In the genomic region with DNA sequence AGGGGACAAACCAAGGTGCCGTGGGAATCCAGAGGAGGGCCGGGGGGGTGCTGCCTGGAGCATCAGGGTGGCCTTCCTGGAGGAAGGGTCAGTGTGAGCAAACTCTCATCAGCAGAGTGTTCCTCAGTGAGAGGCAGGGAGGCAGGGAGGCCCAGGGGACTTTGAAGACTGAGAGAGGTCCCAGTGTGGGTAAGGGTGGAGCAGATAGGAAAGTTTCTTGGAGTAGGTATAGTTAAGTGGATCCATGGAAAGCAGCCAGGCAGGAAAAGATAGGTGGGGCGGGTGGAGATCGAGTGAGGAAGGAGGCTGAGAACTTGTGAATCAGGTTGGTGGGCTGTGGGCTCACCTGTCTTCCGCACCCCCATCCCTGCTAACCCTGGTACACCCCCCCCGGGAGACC, we compare ENCODE assay signal across 19 cellular contexts. TPM values are rescaled to one million over a fixed set of nuclear protein-coding genes. Genes with fewer than 3 reads are reported as not detected.
DNase-seq lines count a peak whose midpoint lies in the region; ATAC-seq and TF ChIP-seq lines count a peak whose summit lies in the region.
"Had no signal": no experiment of that assay in that cellular context is flagged by ENCODE, and none has a peak within 500 bp of the region (broad histone marks: within the 10 kb centered on the region; RNA-seq: fewer than 3 reads in every experiment).

No MANE protein-coding gene starts in this region.

- BruUV-seq in IMR-90 (replicated peaks; lab: Mats Ljungman, UMichigan), result no TSS peak

- POLR2A ChIA-PET in IMR-90 (lab: Charles Lee; ENCODE audit: unreplicated experiment), result no interaction called here
- POLR2A ChIA-PET in CD4-positive, alpha-beta memory T cell (lab: Charles Lee; ENCODE audit: partially characterized antibody), result no interaction called here

- no peak for TF ChIP-seq CTCF in IMR-90 (conservative IDR thresholded peaks at IDR 0.05; ENCODE audit: low read depth, low read length)

- CTCF ChIA-PET in IMR-90 (lab: Yijun Ruan, JAX), result no interaction called here
- CTCF ChIA-PET in CD4-positive, alpha-beta memory T cell (lab: Charles Lee; ENCODE audit: partially characterized antibody), result no interaction called here

- H2BK120ac ChIP-seq in IMR-90 (ENCODE audit: low read depth, low read length), result no peak overlapping the region

- no peak overlapping the region for H3K23ac ChIP-seq in IMR-90 (ENCODE audit: low read depth, low read length)

- no peak overlapping the region for H3K27ac ChIP-seq in IMR-90 (ENCODE audit: insufficient read depth, low read length)
- H3K27ac ChIP-seq in CD4-positive, alpha-beta memory T cell (ENCODE audit: low read depth, low read length), result no peak overlapping the region
- H3K27ac ChIP-seq: BLaER1 had no signal

- ATAC-seq in activated naive CD8-positive, alpha-beta T cell treated with anti-CD3 and anti-CD28 coated beads, Interleukin-2, amount 50 U/mL, for 24 hours, result no peak
- no peak for ATAC-seq in IMR-90 (ENCODE audit: low read depth)
- no peak for ATAC-seq in memory B cell (ENCODE audit: low read depth)

- peaks cover 10% of the 10 kb centered on the region for H3K4me1 Mint-ChIP-seq in activated naive CD8-positive, alpha-beta T cell treated with anti-CD3 and anti-CD28 coated beads for 36 hours
- H3K4me1 Mint-ChIP-seq in activated naive CD8-positive, alpha-beta T cell treated with anti-CD3 and anti-CD28 coated beads, Interleukin-2, amount 50 U/mL, for 24 hours, result peaks cover 19% of the 10 kb centered on the region
- peaks cover 14% of the 10 kb centered on the region for H3K4me1 Mint-ChIP-seq in memory B cell
- H3K4me1 Mint-ChIP-seq in CD4-positive, alpha-beta memory T cell, result peaks cover 10 to 25% (median 12%) of the 10 kb centered on the region in 4 donors

- TF ChIP-seq POLR2A in IMR-90 (IDR thresholded peaks at IDR 0.05; ENCODE audit: low read depth, low read length), result no peak

- no peak overlapping the region for H3K9ac ChIP-seq in IMR-90 (ENCODE audit: low read depth, low read length)
- H3K9ac ChIP-seq: BLaER1 had no signal

- no peak for DNase-seq in activated naive CD8-positive, alpha-beta T cell treated with anti-CD3 and anti-CD28 coated beads for 36 hours
- no peak for DNase-seq in activated naive CD8-positive, alpha-beta T cell treated with anti-CD3 and anti-CD28 coated beads, Interleukin-2, amount 50 U/mL, for 24 hours
- no peak for DNase-seq in IMR-90
- no peak for DNase-seq in memory B cell (ENCODE audit: low spot score in 2 of 2)
- DNase-seq in CD4-positive, alpha-beta memory T cell, result no peak
- DNase-seq in AML-193 (lab: John Stamatoyannopoulos, UW), result no peak
- DNase-seq in GF-D8 (lab: John Stamatoyannopoulos, UW), result no peak
- DNase-seq: DMS79 treated with DMSO at 0.1 percent for 48 hours, H7, Karpas-422, NCI-H1417 treated with DMSO at 0.1 percent for 48 hours, NCI-H2029, NCI-H345, NCI-H524 treated with DMSO at 0.1 percent for 48 hours, RPMI8226 had no signal

- no CpG with 5 or more reads among the region's 6 CpGs for WGBS in IMR-90 (ENCODE audit: extremely low coverage in 2 of 2, insufficient read length in 1 of 2), 2 experiments

- H2BK5ac ChIP-seq in IMR-90 (ENCODE audit: low read depth, low read length, poor library complexity, severe bottlenecking), result no peak overlapping the region

- TF ChIP-seq RAD21 in IMR-90 (IDR thresholded peaks at IDR 0.05; ENCODE audit: low read length), result no peak

- no peak overlapping the region for H3K4ac ChIP-seq in IMR-90 (ENCODE audit: low read depth, low read length)

- H3K27me3 Mint-ChIP-seq in activated naive CD8-positive, alpha-beta T cell treated with anti-CD3 and anti-CD28 coated beads for 36 hours, result no peaks in the 10 kb centered on the region
- peaks cover 2% of the 10 kb centered on the region for H3K27me3 Mint-ChIP-seq in activated naive CD8-positive, alpha-beta T cell treated with anti-CD3 and anti-CD28 coated beads, Interleukin-2, amount 50 U/mL, for 24 hours
- H3K27me3 Mint-ChIP-seq in memory B cell, result no peaks in the 10 kb centered on the region
- no peaks in the 10 kb centered on the region for H3K27me3 Mint-ChIP-seq in CD4-positive, alpha-beta memory T cell

- peaks cover 8% of the 10 kb centered on the region for H3K4me1 ChIP-seq in IMR-90 (ENCODE audit: control insufficient read depth, insufficient read depth, low read length)
- peaks cover 21% of the 10 kb centered on the region for H3K4me1 ChIP-seq in CD4-positive, alpha-beta memory T cell (ENCODE audit: insufficient read depth, low read length)

- H3K9me3 ChIP-seq in IMR-90 (ENCODE audit: control insufficient read depth, insufficient read depth, low read length), result no peaks in the 10 kb centered on the region
- no peaks in the 10 kb centered on the region for H3K9me3 ChIP-seq in CD4-positive, alpha-beta memory T cell (ENCODE audit: control insufficient read depth in 1 of 2, low read length in 2 of 2)
- H3K9me3 ChIP-seq: BLaER1 had no signal

- H4K91ac ChIP-seq in IMR-90 (ENCODE audit: insufficient read depth, low read depth, low read length), result no peak overlapping the region

- no peak overlapping the region for H2BK20ac ChIP-seq in IMR-90 (ENCODE audit: low read depth, low read length)

- no peaks in the 10 kb centered on the region for H3K36me3 Mint-ChIP-seq in activated naive CD8-positive, alpha-beta T cell treated with anti-CD3 and anti-CD28 coated beads for 36 hours
- no peaks in the 10 kb centered on the region for H3K36me3 Mint-ChIP-seq in activated naive CD8-positive, alpha-beta T cell treated with anti-CD3 and anti-CD28 coated beads, Interleukin-2, amount 50 U/mL, for 24 hours (ENCODE audit: low read depth)
- no peaks in the 10 kb centered on the region for H3K36me3 Mint-ChIP-seq in memory B cell
- H3K36me3 Mint-ChIP-seq in CD4-positive, alpha-beta memory T cell, result no peaks in the 10 kb centered on the region

- dilution Hi-C loops in IMR-90 (cut with HindIII; ENCODE audit: low sequenced_read_pairs, unreplicated experiment), result no loop called here

- no peak overlapping the region for H4K8ac ChIP-seq in IMR-90 (ENCODE audit: low read depth in 2 of 2, low read length in 2 of 2)

- no peaks in the 10 kb centered on the region for H4K20me1 ChIP-seq in IMR-90 (ENCODE audit: insufficient read depth, low read length)
- H4K20me1 ChIP-seq: BLaER1 had no signal

- no peak overlapping the region for H3K4me3 Mint-ChIP-seq in activated naive CD8-positive, alpha-beta T cell treated with anti-CD3 and anti-CD28 coated beads for 36 hours
- H3K4me3 Mint-ChIP-seq in activated naive CD8-positive, alpha-beta T cell treated with anti-CD3 and anti-CD28 coated beads, Interleukin-2, amount 50 U/mL, for 24 hours, result no peak overlapping the region
- H3K4me3 Mint-ChIP-seq in memory B cell, result no peak overlapping the region
- H3K4me3 Mint-ChIP-seq in CD4-positive, alpha-beta memory T cell, result no peak overlapping the region

- intact Hi-C loops in IMR-90 (cut with micrococcal nuclease), result no loop called here
- intact Hi-C loops in CD4-positive, alpha-beta memory T cell (cut with micrococcal nuclease), result no loop called here

- H3K27me3 ChIP-seq in IMR-90 (ENCODE audit: control insufficient read depth, insufficient read depth, low read length), result no peaks in the 10 kb centered on the region
- no peaks in the 10 kb centered on the region for H3K27me3 ChIP-seq in CD4-positive, alpha-beta memory T cell (ENCODE audit: insufficient read depth, low read length)
- H3K27me3 ChIP-seq: BLaER1 had no signal

- no peaks in the 10 kb centered on the region for H3K36me3 ChIP-seq in IMR-90 (ENCODE audit: control insufficient read depth, insufficient read depth, low read length)
- no peaks in the 10 kb centered on the region for H3K36me3 ChIP-seq in CD4-positive, alpha-beta memory T cell (ENCODE audit: insufficient read depth, low read length)
- H3K36me3 ChIP-seq: BLaER1 had no signal

- no peak overlapping the region for H3K56ac ChIP-seq in IMR-90 (ENCODE audit: extremely low read depth, insufficient read depth, low read length)

- in situ Hi-C loops in IMR-90 (cut with MboI; ENCODE audit: low sequenced_read_pairs), result no loop called here

- no peak overlapping the region for H2AFZ ChIP-seq in IMR-90 (replicated peaks; ENCODE audit: low read length, poor library complexity)

- peaks cover 0 to 4% of the 10 kb centered on the region in 2 experiments; a peak in 1 of 4 replicates for H3K79me1 ChIP-seq in IMR-90 (ENCODE audit: low read depth in 1 of 2, low read length in 2 of 2)

- no peak overlapping the region for H3K4me3 ChIP-seq in IMR-90 (ENCODE audit: insufficient read depth, low read depth, low read length)
- no peak overlapping the region for H3K4me3 ChIP-seq in CD4-positive, alpha-beta memory T cell (ENCODE audit: low read length in 2 of 2)
- H3K4me3 ChIP-seq: BLaER1 had no signal

- no peak overlapping the region for H2BK15ac ChIP-seq in IMR-90 (ENCODE audit: low read depth, low read length)

- no peaks in the 10 kb centered on the region for H3K9me3 Mint-ChIP-seq in activated naive CD8-positive, alpha-beta T cell treated with anti-CD3 and anti-CD28 coated beads for 36 hours
- H3K9me3 Mint-ChIP-seq in activated naive CD8-positive, alpha-beta T cell treated with anti-CD3 and anti-CD28 coated beads, Interleukin-2, amount 50 U/mL, for 24 hours, result no peaks in the 10 kb centered on the region
- H3K9me3 Mint-ChIP-seq in memory B cell, result no peaks in the 10 kb centered on the region
- no peaks in the 10 kb centered on the region for H3K9me3 Mint-ChIP-seq in CD4-positive, alpha-beta memory T cell

- H3K9me1 ChIP-seq in IMR-90 (ENCODE audit: insufficient read depth, low read length), result peaks cover 13% of the 10 kb centered on the region

- no peak overlapping the region for H3K14ac ChIP-seq in IMR-90 (replicated peaks; ENCODE audit: low read depth, low read length)

- peak overlapping the region; percentile 5 for H3K27ac Mint-ChIP-seq in activated naive CD8-positive, alpha-beta T cell treated with anti-CD3 and anti-CD28 coated beads for 36 hours
- H3K27ac Mint-ChIP-seq in activated naive CD8-positive, alpha-beta T cell treated with anti-CD3 and anti-CD28 coated beads, Interleukin-2, amount 50 U/mL, for 24 hours, result no peak overlapping the region
- peak overlapping the region; percentile 79 for H3K27ac Mint-ChIP-seq in memory B cell
- peak overlapping the region in 3 of 7 donors; percentile 27 to 87 (median 47) for H3K27ac Mint-ChIP-seq in CD4-positive, alpha-beta memory T cell

- H4K5ac ChIP-seq in IMR-90 (ENCODE audit: low read depth, low read length), result no peak overlapping the region

- no peak overlapping the region for H3K4me2 ChIP-seq in IMR-90 (ENCODE audit: low read depth, low read length)

- peak overlapping the region; percentile 72 for H2AK9ac ChIP-seq in IMR-90 (replicated peaks; ENCODE audit: low read depth, low read length, poor library complexity)

- no peak overlapping the region for H3K18ac ChIP-seq in IMR-90 (ENCODE audit: low read depth, low read length)

- H2AK5ac ChIP-seq in IMR-90 (ENCODE audit: low read depth, low read length), result no peak overlapping the region

RNA-seq across cellular contexts. Expression of gene UPK3A, which starts 9.3 kb away (rescaled TPM):
- total RNA-seq in activated naive CD8-positive, alpha-beta T cell treated with anti-CD3 and anti-CD28 coated beads for 36 hours, result not detected
- not detected in 2 replicates for total RNA-seq in IMR-90 (2012; rRNA removed)
- not detected in 2 replicates for polyA plus RNA-seq in IMR-90 (2012; rRNA removed)
- not detected in 2 replicates for polyA plus RNA-seq in IMR-90 (2012; cell fraction: cytosol; rRNA removed)
- not detected in 2 replicates for polyA plus RNA-seq in IMR-90 (2012; cell fraction: nucleus; rRNA removed; ENCODE audit: low replicate concordance)
- not detected for total RNA-seq in CD4-positive, alpha-beta memory T cell
- not detected for polyA plus RNA-seq in CD4-positive, alpha-beta memory T cell
- total RNA-seq: A172, H7, HT1080, MCF 10A had no signal

RNA-seq across cellular contexts. Expression of gene FAM118A, which starts 15.7 kb away (rescaled TPM):
- total RNA-seq in activated naive CD8-positive, alpha-beta T cell treated with anti-CD3 and anti-CD28 coated beads for 36 hours, result 10 to 100 TPM; 25.4 to 26.4 TPM
- total RNA-seq in IMR-90 (2012; rRNA removed), result 15.8 and 20.6 TPM in 2 replicates
- polyA plus RNA-seq in IMR-90 (2012; rRNA removed), result 83.4 and 95.6 TPM in 2 replicates
- 27.4 and 66.8 TPM in 2 replicates for polyA plus RNA-seq in IMR-90 (2012; cell fraction: cytosol; rRNA removed)
- 778 and 1,218 TPM in 2 replicates for polyA plus RNA-seq in IMR-90 (2012; cell fraction: nucleus; rRNA removed; ENCODE audit: low replicate concordance)
- total RNA-seq in CD4-positive, alpha-beta memory T cell, result 100 to 1,000 TPM; 119 to 122 TPM
- polyA plus RNA-seq in CD4-positive, alpha-beta memory T cell, result 10 to 100 TPM; 34.5 to 51.0 TPM

RNA-seq across cellular contexts. Expression of gene KIAA0930, which starts 53.3 kb away (rescaled TPM):
- total RNA-seq in activated naive CD8-positive, alpha-beta T cell treated with anti-CD3 and anti-CD28 coated beads for 36 hours, result 10 to 100 TPM; 28.0 to 28.6 TPM
- total RNA-seq in IMR-90 (2012; rRNA removed), result 21.7 and 25.3 TPM in 2 replicates
- polyA plus RNA-seq in IMR-90 (2012; rRNA removed), result 34.1 and 38.1 TPM in 2 replicates
- 45.7 and 62.0 TPM in 2 replicates for polyA plus RNA-seq in IMR-90 (2012; cell fraction: cytosol; rRNA removed)
- polyA plus RNA-seq in IMR-90 (2012; cell fraction: nucleus; rRNA removed; ENCODE audit: low replicate concordance), result 134 and 167 TPM in 2 replicates
- total RNA-seq in CD4-positive, alpha-beta memory T cell, result 10 to 100 TPM; 27.9 to 36.7 TPM
- 1 to 10 TPM; 1.2 to 1.7 TPM for polyA plus RNA-seq in CD4-positive, alpha-beta memory T cell
